In genomic region chr3:171694888-171695287, GRCh38 we compare ENCODE assay signal across 17 cellular contexts.
DNase-seq lines count a peak whose midpoint lies in the region; ATAC-seq, FAIRE-seq and TF ChIP-seq lines count a peak whose summit lies in the region.
"Had no signal": no experiment of that assay in that cellular context is flagged by ENCODE, and none has a peak within 500 bp of the region (broad histone marks: within the 10 kb centered on the region; RNA-seq: fewer than 3 reads in every experiment).

No MANE protein-coding gene starts in this region.

- no peaks in the 10 kb centered on the region for H3K79me2 ChIP-seq in hepatocyte

- no peaks in the 10 kb centered on the region for H4K20me1 ChIP-seq in hepatocyte (ENCODE audit: insufficient read depth, poor library complexity, severe bottlenecking)

- no peak for FAIRE-seq in small intestine (lab: Jason Lieb, UNC)
- FAIRE-seq: GM12892 had no signal

- no peak for DNase-seq in left ventricle myocardium inferior
- DNase-seq in Right ventricle myocardium superior: no peak
- DNase-seq in hepatocyte (ENCODE audit: low spot score): no peak
- DNase-seq in small intestine: peak; percentile 73
- DNase-seq in NCI-H82 (lab: John Stamatoyannopoulos, UW): no peak
- DNase-seq in hepatic stellate cell (ENCODE audit: low spot score): no peak
- DNase-seq: 8988T; AML-193; C1 segment of cervical spinal cord; CD4-positive, alpha-beta memory T cell; DND-41; GDM1; HCEC 1CT; HFFc6; KG1 had no signal

- no peaks in the 10 kb centered on the region for H3K9me2 ChIP-seq in hepatocyte (replicated peaks; ENCODE audit: insufficient read depth)

- TF ChIP-seq CTCF in left ventricle myocardium inferior (IDR thresholded peaks at IDR 0.05; ENCODE audit: borderline replicate concordance) (no peak), hepatocyte (IDR thresholded peaks at IDR 0.05; ENCODE audit: poor library complexity) (no peak)

- H3K4me1 ChIP-seq in left ventricle myocardium inferior: peaks cover 25% of the 10 kb centered on the region
- peaks cover 8% of the 10 kb centered on the region for H3K4me1 ChIP-seq in hepatocyte (ENCODE audit: insufficient read depth)
- H3K4me1 ChIP-seq in small intestine (ENCODE audit: control insufficient read depth in 2 of 2, insufficient read depth in 1 of 2, low read depth in 1 of 2, low read length in 1 of 2): peaks cover 0 to 4% of the 10 kb centered on the region in 2 donors

- no peaks in the 10 kb centered on the region for H3K9me3 ChIP-seq in left ventricle myocardium inferior (replicated peaks)
- no peaks in the 10 kb centered on the region for H3K9me3 ChIP-seq in hepatocyte (ENCODE audit: low read depth)
- no peaks in the 10 kb centered on the region for H3K9me3 ChIP-seq in small intestine (ENCODE audit: control insufficient read depth, low read depth)

- H3K36me3 ChIP-seq in left ventricle myocardium inferior (peaks cover 46% of the 10 kb centered on the region), hepatocyte (replicated peaks; ENCODE audit: insufficient read depth, low read depth) (no peaks in the 10 kb centered on the region), small intestine (ENCODE audit: control insufficient read depth in 2 of 2, insufficient read depth in 2 of 2, low read length in 2 of 2) (peaks cover 2 to 3% of the 10 kb centered on the region in 2 donors)

- WGBS in hepatocyte (ENCODE audit: low lambda C conversion rate, missing lambda C conversion rate): 79% methylated on average over 1 of the region's 1 CpG
- WGBS in small intestine, 3 donors: 9 to 75% (median 56%) methylated on average over 1 of the region's 1 CpG

- intact Hi-C loops in left ventricle myocardium inferior (cut with micrococcal nuclease) (no loop called here), Right ventricle myocardium superior (cut with DNase I) (no loop called here)

- H2AFZ ChIP-seq in hepatocyte: no peak overlapping the region

- ATAC-seq in Right ventricle myocardium superior (ENCODE audit: poor library complexity) (no peak), HG02642 (IDR thresholded peaks at IDR 0.05; ENCODE audit: poor library complexity, unreplicated experiment) (no peak)

- H3K4me3 ChIP-seq in left ventricle myocardium inferior: no peak overlapping the region
- H3K4me3 ChIP-seq in hepatocyte: no peak overlapping the region
- H3K4me3 ChIP-seq in small intestine (ENCODE audit: low read depth in 1 of 2, low read length in 2 of 2): no peak overlapping the region

- peak overlapping the region; percentile 30 for H3K4me2 ChIP-seq in hepatocyte

- no peaks in the 10 kb centered on the region for H3K27me3 ChIP-seq in left ventricle myocardium inferior (ENCODE audit: low read depth)
- no peaks in the 10 kb centered on the region for H3K27me3 ChIP-seq in hepatocyte
- no peaks in the 10 kb centered on the region for H3K27me3 ChIP-seq in small intestine (ENCODE audit: control insufficient read depth in 2 of 2, insufficient read depth in 2 of 2, low read length in 2 of 2)

- H3K27ac ChIP-seq in left ventricle myocardium inferior (replicated peaks) (peak overlapping the region; percentile 12), hepatocyte (peak overlapping the region; percentile 3), small intestine (ENCODE audit: low read depth in 1 of 2, low read length in 1 of 2) (no peak overlapping the region)

Comparison
In these comparisons a context has a peak if more than half of its experiments do, and no peak if none do; other contexts are left out.
1. H3K27ac ChIP-seq: peak in left ventricle myocardium inferior (single experiment) and hepatocyte (single experiment); none in small intestine (0 of 2).